1 cellular context compared by ENCODE assay signal in the genomic region with DNA sequence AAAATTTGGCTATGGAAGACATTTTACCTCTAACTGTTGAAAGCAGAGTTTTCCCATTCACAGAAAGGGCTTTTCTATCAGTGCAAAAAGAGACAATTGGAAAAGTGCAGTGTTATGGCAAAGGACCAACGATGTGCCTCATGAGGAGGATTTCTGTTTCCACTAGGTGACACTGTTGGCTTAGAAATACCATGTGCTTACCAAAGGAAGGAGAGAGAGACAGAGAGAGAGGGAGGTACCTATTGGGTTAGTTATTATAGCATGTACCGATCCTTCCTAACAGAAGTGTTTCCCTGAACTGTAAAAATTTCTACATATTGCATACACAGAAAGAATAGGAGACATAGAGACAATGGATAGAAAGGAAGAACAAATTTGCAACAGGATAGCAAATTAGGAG.
TF ChIP-seq lines count a peak whose summit lies in the region.

No MANE protein-coding gene starts in this region.

TF ChIP-seq in K562, 482 proteins besides CTCF, POLR2A, EP300 and RAD21:
- 0 out of 2 replicates have a peak, but pooled peaks have one; percentile 30 for TF ChIP-seq SMC3 (conservative IDR thresholded peaks at IDR 0.05; ENCODE audit: insufficient read depth, low read depth, low read length)
- TF ChIP-seq KAT2B (IDR thresholded peaks at IDR 0.05; ENCODE audit: low read depth, low read length) = no peak
- TF ChIP-seq RHOXF2B (CRISPR knock-in tag; conservative IDR thresholded peaks at IDR 0.05) = no peak
